ENCODE assay signal across 1 cellular context in the genomic region with DNA sequence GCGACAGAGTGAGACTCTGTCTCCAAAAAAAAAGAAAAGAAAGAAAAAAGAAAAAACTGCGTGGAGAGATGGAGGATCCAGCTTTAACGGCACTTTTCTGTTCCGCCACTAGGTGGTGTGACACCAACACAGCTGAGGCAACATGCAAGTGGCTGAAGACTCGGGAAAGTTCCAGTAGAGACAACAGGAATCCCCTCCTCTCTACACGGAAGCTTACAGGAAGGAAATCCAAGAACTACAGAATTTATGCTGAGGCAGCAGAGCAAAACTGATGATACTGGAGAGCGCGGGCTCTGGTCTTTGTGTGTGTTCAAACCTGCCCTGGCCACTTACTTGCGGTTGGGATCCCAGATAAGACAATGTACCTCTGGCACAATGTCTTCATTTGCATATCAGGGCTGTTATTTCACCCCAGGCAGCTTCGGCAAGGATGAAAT.
TF ChIP-seq lines count a peak whose summit lies in the region.

No MANE protein-coding gene starts in this region.

TF ChIP-seq in GM12878, 131 proteins besides CTCF, POLR2A, EP300 and RAD21 (continued from another document and continues in another):
- TF ChIP-seq, protein P1, sequence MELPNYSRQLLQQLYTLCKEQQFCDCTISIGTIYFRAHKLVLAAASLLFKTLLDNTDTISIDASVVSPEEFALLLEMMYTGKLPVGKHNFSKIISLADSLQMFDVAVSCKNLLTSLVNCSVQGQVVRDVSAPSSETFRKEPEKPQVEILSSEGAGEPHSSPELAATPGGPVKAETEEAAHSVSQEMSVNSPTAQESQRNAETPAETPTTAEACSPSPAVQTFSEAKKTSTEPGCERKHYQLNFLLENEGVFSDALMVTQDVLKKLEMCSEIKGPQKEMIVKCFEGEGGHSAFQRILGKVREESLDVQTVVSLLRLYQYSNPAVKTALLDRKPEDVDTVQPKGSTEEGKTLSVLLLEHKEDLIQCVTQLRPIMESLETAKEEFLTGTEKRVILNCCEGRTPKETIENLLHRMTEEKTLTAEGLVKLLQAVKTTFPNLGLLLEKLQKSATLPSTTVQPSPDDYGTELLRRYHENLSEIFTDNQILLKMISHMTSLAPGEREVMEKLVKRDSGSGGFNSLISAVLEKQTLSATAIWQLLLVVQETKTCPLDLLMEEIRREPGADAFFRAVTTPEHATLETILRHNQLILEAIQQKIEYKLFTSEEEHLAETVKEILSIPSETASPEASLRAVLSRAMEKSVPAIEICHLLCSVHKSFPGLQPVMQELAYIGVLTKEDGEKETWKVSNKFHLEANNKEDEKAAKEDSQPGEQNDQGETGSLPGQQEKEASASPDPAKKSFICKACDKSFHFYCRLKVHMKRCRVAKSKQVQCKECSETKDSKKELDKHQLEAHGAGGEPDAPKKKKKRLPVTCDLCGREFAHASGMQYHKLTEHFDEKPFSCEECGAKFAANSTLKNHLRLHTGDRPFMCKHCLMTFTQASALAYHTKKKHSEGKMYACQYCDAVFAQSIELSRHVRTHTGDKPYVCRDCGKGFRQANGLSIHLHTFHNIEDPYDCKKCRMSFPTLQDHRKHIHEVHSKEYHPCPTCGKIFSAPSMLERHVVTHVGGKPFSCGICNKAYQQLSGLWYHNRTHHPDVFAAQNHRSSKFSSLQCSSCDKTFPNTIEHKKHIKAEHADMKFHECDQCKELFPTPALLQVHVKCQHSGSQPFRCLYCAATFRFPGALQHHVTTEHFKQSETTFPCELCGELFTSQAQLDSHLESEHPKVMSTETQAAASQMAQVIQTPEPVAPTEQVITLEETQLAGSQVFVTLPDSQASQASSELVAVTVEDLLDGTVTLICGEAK (IDR thresholded peaks at IDR 0.05; ENCODE audit: borderline replicate concordance): no peak
- no peak for TF ChIP-seq CREB1 (IDR thresholded peaks at IDR 0.05; ENCODE audit: low read depth)
- TF ChIP-seq, protein P2, sequence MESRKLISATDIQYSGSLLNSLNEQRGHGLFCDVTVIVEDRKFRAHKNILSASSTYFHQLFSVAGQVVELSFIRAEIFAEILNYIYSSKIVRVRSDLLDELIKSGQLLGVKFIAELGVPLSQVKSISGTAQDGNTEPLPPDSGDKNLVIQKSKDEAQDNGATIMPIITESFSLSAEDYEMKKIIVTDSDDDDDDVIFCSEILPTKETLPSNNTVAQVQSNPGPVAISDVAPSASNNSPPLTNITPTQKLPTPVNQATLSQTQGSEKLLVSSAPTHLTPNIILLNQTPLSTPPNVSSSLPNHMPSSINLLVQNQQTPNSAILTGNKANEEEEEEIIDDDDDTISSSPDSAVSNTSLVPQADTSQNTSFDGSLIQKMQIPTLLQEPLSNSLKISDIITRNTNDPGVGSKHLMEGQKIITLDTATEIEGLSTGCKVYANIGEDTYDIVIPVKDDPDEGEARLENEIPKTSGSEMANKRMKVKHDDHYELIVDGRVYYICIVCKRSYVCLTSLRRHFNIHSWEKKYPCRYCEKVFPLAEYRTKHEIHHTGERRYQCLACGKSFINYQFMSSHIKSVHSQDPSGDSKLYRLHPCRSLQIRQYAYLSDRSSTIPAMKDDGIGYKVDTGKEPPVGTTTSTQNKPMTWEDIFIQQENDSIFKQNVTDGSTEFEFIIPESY (IDR thresholded peaks at IDR 0.05): no peak
- no peak for TF ChIP-seq TAF1 (IDR thresholded peaks at IDR 0.05; ENCODE audit: borderline replicate concordance, low read depth, low read length)
- TF ChIP-seq YY1 (IDR thresholded peaks at IDR 0.05; ENCODE audit: low read depth, low read length): peak; percentile 71; the same call in 1 of the 2 replicates
- TF ChIP-seq CHD2 (IDR thresholded peaks at IDR 0.05; ENCODE audit: borderline replicate concordance, low read depth, low read length): no peak
- TF ChIP-seq SP1 (IDR thresholded peaks at IDR 0.05; ENCODE audit: low read depth, low read length): no peak
- TF ChIP-seq, protein P3, sequence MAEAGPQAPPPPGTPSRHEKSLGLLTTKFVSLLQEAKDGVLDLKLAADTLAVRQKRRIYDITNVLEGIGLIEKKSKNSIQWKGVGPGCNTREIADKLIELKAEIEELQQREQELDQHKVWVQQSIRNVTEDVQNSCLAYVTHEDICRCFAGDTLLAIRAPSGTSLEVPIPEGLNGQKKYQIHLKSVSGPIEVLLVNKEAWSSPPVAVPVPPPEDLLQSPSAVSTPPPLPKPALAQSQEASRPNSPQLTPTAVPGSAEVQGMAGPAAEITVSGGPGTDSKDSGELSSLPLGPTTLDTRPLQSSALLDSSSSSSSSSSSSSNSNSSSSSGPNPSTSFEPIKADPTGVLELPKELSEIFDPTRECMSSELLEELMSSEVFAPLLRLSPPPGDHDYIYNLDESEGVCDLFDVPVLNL (IDR thresholded peaks at IDR 0.05; ENCODE audit: low read depth, low read length): no peak
- no peak for TF ChIP-seq SREBF1 (IDR thresholded peaks at IDR 0.05; ENCODE audit: low read length)
- TF ChIP-seq YBX1 (IDR thresholded peaks at IDR 0.05): no peak
- no peak for TF ChIP-seq ZNF384 (IDR thresholded peaks at IDR 0.05; ENCODE audit: borderline replicate concordance, low read depth, low read length)
- no peak for TF ChIP-seq PML (IDR thresholded peaks at IDR 0.05; ENCODE audit: low read length)
- TF ChIP-seq DPF2 (IDR thresholded peaks at IDR 0.05): no peak
- TF ChIP-seq SREBF2 (IDR thresholded peaks at IDR 0.05; ENCODE audit: low read length): no peak
- TF ChIP-seq FOXK2 (IDR thresholded peaks at IDR 0.05): no peak
- TF ChIP-seq, protein P4, sequence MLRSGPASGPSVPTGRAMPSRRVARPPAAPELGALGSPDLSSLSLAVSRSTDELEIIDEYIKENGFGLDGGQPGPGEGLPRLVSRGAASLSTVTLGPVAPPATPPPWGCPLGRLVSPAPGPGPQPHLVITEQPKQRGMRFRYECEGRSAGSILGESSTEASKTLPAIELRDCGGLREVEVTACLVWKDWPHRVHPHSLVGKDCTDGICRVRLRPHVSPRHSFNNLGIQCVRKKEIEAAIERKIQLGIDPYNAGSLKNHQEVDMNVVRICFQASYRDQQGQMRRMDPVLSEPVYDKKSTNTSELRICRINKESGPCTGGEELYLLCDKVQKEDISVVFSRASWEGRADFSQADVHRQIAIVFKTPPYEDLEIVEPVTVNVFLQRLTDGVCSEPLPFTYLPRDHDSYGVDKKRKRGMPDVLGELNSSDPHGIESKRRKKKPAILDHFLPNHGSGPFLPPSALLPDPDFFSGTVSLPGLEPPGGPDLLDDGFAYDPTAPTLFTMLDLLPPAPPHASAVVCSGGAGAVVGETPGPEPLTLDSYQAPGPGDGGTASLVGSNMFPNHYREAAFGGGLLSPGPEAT (IDR thresholded peaks at IDR 0.05; ENCODE audit: low read depth): peak; percentile 43; the same call in 1 of the 2 replicates
- no peak for TF ChIP-seq RCOR1 (conservative IDR thresholded peaks at IDR 0.05; ENCODE audit: low read depth, low read length)
- no peak for TF ChIP-seq RAD51 (IDR thresholded peaks at IDR 0.05)
- TF ChIP-seq, protein P5, sequence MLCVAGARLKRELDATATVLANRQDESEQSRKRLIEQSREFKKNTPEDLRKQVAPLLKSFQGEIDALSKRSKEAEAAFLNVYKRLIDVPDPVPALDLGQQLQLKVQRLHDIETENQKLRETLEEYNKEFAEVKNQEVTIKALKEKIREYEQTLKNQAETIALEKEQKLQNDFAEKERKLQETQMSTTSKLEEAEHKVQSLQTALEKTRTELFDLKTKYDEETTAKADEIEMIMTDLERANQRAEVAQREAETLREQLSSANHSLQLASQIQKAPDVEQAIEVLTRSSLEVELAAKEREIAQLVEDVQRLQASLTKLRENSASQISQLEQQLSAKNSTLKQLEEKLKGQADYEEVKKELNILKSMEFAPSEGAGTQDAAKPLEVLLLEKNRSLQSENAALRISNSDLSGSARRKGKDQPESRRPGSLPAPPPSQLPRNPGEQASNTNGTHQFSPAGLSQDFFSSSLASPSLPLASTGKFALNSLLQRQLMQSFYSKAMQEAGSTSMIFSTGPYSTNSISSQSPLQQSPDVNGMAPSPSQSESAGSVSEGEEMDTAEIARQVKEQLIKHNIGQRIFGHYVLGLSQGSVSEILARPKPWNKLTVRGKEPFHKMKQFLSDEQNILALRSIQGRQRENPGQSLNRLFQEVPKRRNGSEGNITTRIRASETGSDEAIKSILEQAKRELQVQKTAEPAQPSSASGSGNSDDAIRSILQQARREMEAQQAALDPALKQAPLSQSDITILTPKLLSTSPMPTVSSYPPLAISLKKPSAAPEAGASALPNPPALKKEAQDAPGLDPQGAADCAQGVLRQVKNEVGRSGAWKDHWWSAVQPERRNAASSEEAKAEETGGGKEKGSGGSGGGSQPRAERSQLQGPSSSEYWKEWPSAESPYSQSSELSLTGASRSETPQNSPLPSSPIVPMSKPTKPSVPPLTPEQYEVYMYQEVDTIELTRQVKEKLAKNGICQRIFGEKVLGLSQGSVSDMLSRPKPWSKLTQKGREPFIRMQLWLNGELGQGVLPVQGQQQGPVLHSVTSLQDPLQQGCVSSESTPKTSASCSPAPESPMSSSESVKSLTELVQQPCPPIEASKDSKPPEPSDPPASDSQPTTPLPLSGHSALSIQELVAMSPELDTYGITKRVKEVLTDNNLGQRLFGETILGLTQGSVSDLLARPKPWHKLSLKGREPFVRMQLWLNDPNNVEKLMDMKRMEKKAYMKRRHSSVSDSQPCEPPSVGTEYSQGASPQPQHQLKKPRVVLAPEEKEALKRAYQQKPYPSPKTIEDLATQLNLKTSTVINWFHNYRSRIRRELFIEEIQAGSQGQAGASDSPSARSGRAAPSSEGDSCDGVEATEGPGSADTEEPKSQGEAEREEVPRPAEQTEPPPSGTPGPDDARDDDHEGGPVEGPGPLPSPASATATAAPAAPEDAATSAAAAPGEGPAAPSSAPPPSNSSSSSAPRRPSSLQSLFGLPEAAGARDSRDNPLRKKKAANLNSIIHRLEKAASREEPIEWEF (IDR thresholded peaks at IDR 0.05; ENCODE audit: insufficient replicate concordance, low read depth, low read length): no peak
- TF ChIP-seq, protein P6, sequence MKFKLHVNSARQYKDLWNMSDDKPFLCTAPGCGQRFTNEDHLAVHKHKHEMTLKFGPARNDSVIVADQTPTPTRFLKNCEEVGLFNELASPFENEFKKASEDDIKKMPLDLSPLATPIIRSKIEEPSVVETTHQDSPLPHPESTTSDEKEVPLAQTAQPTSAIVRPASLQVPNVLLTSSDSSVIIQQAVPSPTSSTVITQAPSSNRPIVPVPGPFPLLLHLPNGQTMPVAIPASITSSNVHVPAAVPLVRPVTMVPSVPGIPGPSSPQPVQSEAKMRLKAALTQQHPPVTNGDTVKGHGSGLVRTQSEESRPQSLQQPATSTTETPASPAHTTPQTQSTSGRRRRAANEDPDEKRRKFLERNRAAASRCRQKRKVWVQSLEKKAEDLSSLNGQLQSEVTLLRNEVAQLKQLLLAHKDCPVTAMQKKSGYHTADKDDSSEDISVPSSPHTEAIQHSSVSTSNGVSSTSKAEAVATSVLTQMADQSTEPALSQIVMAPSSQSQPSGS (IDR thresholded peaks at IDR 0.05; ENCODE audit: low read length): no peak
- no peak for TF ChIP-seq MTA3 (IDR thresholded peaks at IDR 0.05; ENCODE audit: borderline replicate concordance, low read length)
- TF ChIP-seq RBBP5 (conservative IDR thresholded peaks at IDR 0.05): no peak
- TF ChIP-seq, protein P7, sequence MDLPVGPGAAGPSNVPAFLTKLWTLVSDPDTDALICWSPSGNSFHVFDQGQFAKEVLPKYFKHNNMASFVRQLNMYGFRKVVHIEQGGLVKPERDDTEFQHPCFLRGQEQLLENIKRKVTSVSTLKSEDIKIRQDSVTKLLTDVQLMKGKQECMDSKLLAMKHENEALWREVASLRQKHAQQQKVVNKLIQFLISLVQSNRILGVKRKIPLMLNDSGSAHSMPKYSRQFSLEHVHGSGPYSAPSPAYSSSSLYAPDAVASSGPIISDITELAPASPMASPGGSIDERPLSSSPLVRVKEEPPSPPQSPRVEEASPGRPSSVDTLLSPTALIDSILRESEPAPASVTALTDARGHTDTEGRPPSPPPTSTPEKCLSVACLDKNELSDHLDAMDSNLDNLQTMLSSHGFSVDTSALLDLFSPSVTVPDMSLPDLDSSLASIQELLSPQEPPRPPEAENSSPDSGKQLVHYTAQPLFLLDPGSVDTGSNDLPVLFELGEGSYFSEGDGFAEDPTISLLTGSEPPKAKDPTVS (IDR thresholded peaks at IDR 0.05; ENCODE audit: low read depth, low read length): peak; percentile 99
- TF ChIP-seq STAT1 (conservative IDR thresholded peaks at IDR 0.05): peak; percentile 27; the same call in 1 of the 2 replicates
- no peak for TF ChIP-seq EED (IDR thresholded peaks at IDR 0.05; ENCODE audit: low read depth)
- 0 out of 2 replicates have a peak, but pooled peaks have one; percentile 31 for TF ChIP-seq MXI1 (IDR thresholded peaks at IDR 0.05; ENCODE audit: low read depth, low read length)
- TF ChIP-seq, protein P8, sequence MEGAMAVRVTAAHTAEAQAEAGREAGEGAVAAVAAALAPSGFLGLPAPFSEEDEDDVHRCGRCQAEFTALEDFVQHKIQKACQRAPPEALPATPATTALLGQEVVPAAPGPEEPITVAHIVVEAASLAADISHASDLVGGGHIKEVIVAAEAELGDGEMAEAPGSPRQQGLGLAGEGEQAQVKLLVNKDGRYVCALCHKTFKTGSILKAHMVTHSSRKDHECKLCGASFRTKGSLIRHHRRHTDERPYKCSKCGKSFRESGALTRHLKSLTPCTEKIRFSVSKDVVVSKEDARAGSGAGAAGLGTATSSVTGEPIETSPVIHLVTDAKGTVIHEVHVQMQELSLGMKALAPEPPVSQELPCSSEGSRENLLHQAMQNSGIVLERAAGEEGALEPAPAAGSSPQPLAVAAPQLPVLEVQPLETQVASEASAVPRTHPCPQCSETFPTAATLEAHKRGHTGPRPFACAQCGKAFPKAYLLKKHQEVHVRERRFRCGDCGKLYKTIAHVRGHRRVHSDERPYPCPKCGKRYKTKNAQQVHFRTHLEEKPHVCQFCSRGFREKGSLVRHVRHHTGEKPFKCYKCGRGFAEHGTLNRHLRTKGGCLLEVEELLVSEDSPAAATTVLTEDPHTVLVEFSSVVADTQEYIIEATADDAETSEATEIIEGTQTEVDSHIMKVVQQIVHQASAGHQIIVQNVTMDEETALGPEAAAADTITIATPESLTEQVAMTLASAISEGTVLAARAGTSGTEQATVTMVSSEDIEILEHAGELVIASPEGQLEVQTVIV (IDR thresholded peaks at IDR 0.05; ENCODE audit: borderline replicate concordance, partially characterized antibody): no peak
- no peak for TF ChIP-seq SUPT20H (IDR thresholded peaks at IDR 0.05; ENCODE audit: borderline replicate concordance, control insufficient read depth, low read depth, low read length)
- TF ChIP-seq, protein P9, sequence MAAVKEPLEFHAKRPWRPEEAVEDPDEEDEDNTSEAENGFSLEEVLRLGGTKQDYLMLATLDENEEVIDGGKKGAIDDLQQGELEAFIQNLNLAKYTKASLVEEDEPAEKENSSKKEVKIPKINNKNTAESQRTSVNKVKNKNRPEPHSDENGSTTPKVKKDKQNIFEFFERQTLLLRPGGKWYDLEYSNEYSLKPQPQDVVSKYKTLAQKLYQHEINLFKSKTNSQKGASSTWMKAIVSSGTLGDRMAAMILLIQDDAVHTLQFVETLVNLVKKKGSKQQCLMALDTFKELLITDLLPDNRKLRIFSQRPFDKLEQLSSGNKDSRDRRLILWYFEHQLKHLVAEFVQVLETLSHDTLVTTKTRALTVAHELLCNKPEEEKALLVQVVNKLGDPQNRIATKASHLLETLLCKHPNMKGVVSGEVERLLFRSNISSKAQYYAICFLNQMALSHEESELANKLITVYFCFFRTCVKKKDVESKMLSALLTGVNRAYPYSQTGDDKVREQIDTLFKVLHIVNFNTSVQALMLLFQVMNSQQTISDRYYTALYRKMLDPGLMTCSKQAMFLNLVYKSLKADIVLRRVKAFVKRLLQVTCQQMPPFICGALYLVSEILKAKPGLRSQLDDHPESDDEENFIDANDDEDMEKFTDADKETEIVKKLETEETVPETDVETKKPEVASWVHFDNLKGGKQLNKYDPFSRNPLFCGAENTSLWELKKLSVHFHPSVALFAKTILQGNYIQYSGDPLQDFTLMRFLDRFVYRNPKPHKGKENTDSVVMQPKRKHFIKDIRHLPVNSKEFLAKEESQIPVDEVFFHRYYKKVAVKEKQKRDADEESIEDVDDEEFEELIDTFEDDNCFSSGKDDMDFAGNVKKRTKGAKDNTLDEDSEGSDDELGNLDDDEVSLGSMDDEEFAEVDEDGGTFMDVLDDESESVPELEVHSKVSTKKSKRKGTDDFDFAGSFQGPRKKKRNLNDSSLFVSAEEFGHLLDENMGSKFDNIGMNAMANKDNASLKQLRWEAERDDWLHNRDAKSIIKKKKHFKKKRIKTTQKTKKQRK (IDR thresholded peaks at IDR 0.05; ENCODE audit: low read depth, low read length): no peak
- no peak for TF ChIP-seq SUZ12 (IDR thresholded peaks at IDR 0.05; ENCODE audit: unreplicated experiment)
